In the genomic region with DNA sequence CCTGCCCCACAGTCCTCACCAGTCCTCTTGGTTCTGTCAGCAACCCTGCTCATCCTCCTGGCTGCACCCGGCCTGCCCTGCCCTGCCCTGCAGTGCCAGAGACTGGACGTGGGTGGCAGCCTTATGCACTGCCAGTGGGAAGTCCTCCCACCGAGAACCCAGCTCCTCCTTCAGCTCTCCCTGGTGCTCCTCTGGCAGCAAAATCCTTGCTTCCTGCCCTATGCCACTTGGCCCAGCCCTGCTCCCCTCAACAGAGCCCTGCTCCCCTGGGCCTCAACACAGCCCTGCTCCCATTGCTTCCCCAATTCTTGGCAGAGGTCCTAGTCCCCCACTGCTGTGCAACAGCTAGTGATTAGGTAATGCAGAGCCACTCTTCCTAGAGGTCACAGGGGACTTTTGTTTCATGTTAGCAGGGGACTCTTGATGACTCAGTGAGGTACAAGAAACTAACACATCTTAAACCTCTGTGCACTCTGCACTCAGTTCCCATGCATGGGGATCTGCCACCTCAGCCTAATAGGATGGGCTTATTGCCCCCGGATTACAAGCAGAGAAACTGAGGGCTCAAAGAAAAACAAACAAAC, we compare ENCODE assay signal across 10 cellular contexts. TPM values are rescaled to one million over a fixed set of nuclear protein-coding genes. Genes with fewer than 3 reads are reported as not detected.
DNase-seq lines count a peak whose midpoint lies in the region; ATAC-seq, FAIRE-seq and TF ChIP-seq lines count a peak whose summit lies in the region.
"Had no signal": no experiment of that assay in that cellular context is flagged by ENCODE, and none has a peak within 500 bp of the region (broad histone marks: within the 10 kb centered on the region; RNA-seq: fewer than 3 reads in every experiment).

No MANE protein-coding gene starts in this region.

- H3K27ac Mint-ChIP-seq in central memory CD8-positive, alpha-beta T cell (ENCODE audit: low read depth) = peak overlapping the region; percentile 69

- peak; percentile 96 for ATAC-seq in HG03565 (IDR thresholded peaks at IDR 0.05; ENCODE audit: unreplicated experiment)
- ATAC-seq in central memory CD8-positive, alpha-beta T cell (replicated peaks; ENCODE audit: extremely low read depth, poor library complexity, severe bottlenecking) = no peak

- intact Hi-C loops in posterior cingulate gyrus (cut with DNase I) = no loop called here

- H3K36me3 Mint-ChIP-seq in central memory CD8-positive, alpha-beta T cell (ENCODE audit: insufficient read depth) = no peaks in the 10 kb centered on the region

- H3K9me3 Mint-ChIP-seq in central memory CD8-positive, alpha-beta T cell = no peaks in the 10 kb centered on the region

- TF ChIP-seq CTCF in GM20000 (IDR thresholded peaks at IDR 0.05; ENCODE audit: extremely low read depth, missing control alignments) = no peak

- peaks cover 7% of the 10 kb centered on the region for H3K4me1 Mint-ChIP-seq in central memory CD8-positive, alpha-beta T cell

- H3K4me3 Mint-ChIP-seq in central memory CD8-positive, alpha-beta T cell = no peak overlapping the region

- FAIRE-seq in GM19239 (lab: Jason Lieb, UNC) = no peak

- peak; percentile 22 for DNase-seq in Daoy (ENCODE audit: low read depth)
- peak; percentile 47 for DNase-seq in GM20000 (ENCODE audit: low spot score)
- DNase-seq in central memory CD8-positive, alpha-beta T cell (ENCODE audit: low spot score in 2 of 2) = no peak
- DNase-seq in GM19239 (ENCODE audit: insufficient read length, low spot score) = no peak
- no peak for DNase-seq in posterior cingulate gyrus
- DNase-seq in globus pallidus (ENCODE audit: low spot score) = no peak
- DNase-seq in stimulated activated CD4-positive, alpha-beta T cell treated with anti-CD3 and anti-CD28 coated beads, Interleukin-4, amount 100 ng/mL, for 24 hours = no peak

- no peaks in the 10 kb centered on the region for H3K27me3 Mint-ChIP-seq in central memory CD8-positive, alpha-beta T cell

RNA-seq across cellular contexts. Expression of gene EDAR, which starts 58.0 kb away (rescaled TPM):
- not detected in 2 replicates for total RNA-seq in Daoy (2014; rRNA removed; shearing (Covaris generic))
- total RNA-seq: adrenal gland, pulmonary artery endothelial cell had no signal

Comparison
In these comparisons a context has a peak if more than half of its experiments do, and no peak if none do; other contexts are left out.
1. DNase-seq: peak in Daoy (single experiment) and GM20000 (single experiment); none in central memory CD8-positive, alpha-beta T cell (0 of 2), GM19239 (single experiment), posterior cingulate gyrus (0 of 10), globus pallidus (single experiment) and stimulated activated CD4-positive, alpha-beta T cell treated with anti-CD3 and anti-CD28 coated beads, Interleukin-4, amount 100 ng/mL, for 24 hours (single experiment).